8 cellular contexts compared by ENCODE assay signal in genomic region chr11:8225589-8226036, GRCh38. TPM values are rescaled to one million over a fixed set of nuclear protein-coding genes. Genes with fewer than 3 reads are reported as not detected.
DNase-seq lines count a peak whose midpoint lies in the region; ATAC-seq and TF ChIP-seq lines count a peak whose summit lies in the region.

No MANE protein-coding gene starts in this region.

- H3K9me3 ChIP-seq in neural progenitor cell (ENCODE audit: low read depth) = no peaks in the 10 kb centered on the region

- H3K4me3 Mint-ChIP-seq in neural progenitor cell = no peak overlapping the region

- H3K79me2 ChIP-seq in neural progenitor cell (ENCODE audit: low read depth) = no peaks in the 10 kb centered on the region

- peak; percentile 65 for ATAC-seq in HG03342 (IDR thresholded peaks at IDR 0.05; ENCODE audit: unreplicated experiment)

- H3K36me3 ChIP-seq in neural progenitor cell = no peaks in the 10 kb centered on the region

- H3K27me3 Mint-ChIP-seq in neural progenitor cell (ENCODE audit: insufficient read depth, low read depth) = peaks cover 13% of the 10 kb centered on the region

- H3K9ac ChIP-seq in neural progenitor cell = no peak overlapping the region

- no peaks in the 10 kb centered on the region for H3K9me3 Mint-ChIP-seq in neural progenitor cell

- no peak overlapping the region for H2AFZ ChIP-seq in neural progenitor cell (replicated peaks)

- H3K27ac Mint-ChIP-seq in neural progenitor cell = peak overlapping the region; percentile 57

- H3K4me1 Mint-ChIP-seq in neural progenitor cell = peaks cover 22% of the 10 kb centered on the region

- H3K4me3 ChIP-seq in fibroblast of mammary gland (ENCODE audit: control insufficient read depth, low read depth, low read length) (no peak overlapping the region), neural progenitor cell (no peak overlapping the region)

- H3K36me3 Mint-ChIP-seq in neural progenitor cell = no peaks in the 10 kb centered on the region

- peaks cover 14% of the 10 kb centered on the region for H3K4me1 ChIP-seq in neural progenitor cell

- H3F3A ChIP-seq in neural progenitor cell (ENCODE audit: low read depth) = peaks cover 26% of the 10 kb centered on the region

- H3K27ac ChIP-seq in neural progenitor cell = no peak overlapping the region

- H3K27me3 ChIP-seq in neural progenitor cell = no peaks in the 10 kb centered on the region

- H3K4me2 ChIP-seq in neural progenitor cell = no peak overlapping the region

- TF ChIP-seq CTCF in fibroblast of mammary gland (conservative IDR thresholded peaks at IDR 0.05; ENCODE audit: control insufficient read depth, insufficient read depth, low read depth, low read length) = peak; percentile 84
- TF ChIP-seq CTCF in neural progenitor cell (IDR thresholded peaks at IDR 0.05) = peak; percentile 94

- no peaks in the 10 kb centered on the region for H4K20me1 ChIP-seq in neural progenitor cell (ENCODE audit: low read depth)

- peak; percentile 87 for DNase-seq in DMS 273 (lab: John Stamatoyannopoulos, UW; ENCODE audit: unreplicated experiment)
- no peak for DNase-seq in DMS 273 treated with DMSO at 0.1 percent for 48 hours (lab: John Stamatoyannopoulos, UW)
- peak; percentile 28 for DNase-seq in NOMO-1 treated with DMSO at 0.1 percent for 48 hours (lab: John Stamatoyannopoulos, UW; ENCODE audit: unreplicated experiment)
- DNase-seq in activated T-cell treated with anti-CD3 and anti-CD28 coated beads for 48 hours (ENCODE audit: low read depth) = peak; percentile 47
- peak; percentile 61 for DNase-seq in fibroblast of mammary gland (ENCODE audit: low read depth)
- DNase-seq in neural progenitor cell (ENCODE audit: low spot score) = peak; percentile 90
- peak; percentile 91 for DNase-seq in superior temporal gyrus (ENCODE audit: extremely low spot score)

RNA-seq across cellular contexts. Expression of gene LMO1, which starts 38.1 kb away (rescaled TPM):
- total RNA-seq in neural progenitor cell (ENCODE audit: low replicate concordance) = 2.9 and 6.2 TPM in 2 replicates

RNA-seq across cellular contexts. Expression of gene RIC3, which starts 56.8 kb away (rescaled TPM):
- 29.5 and 33.7 TPM in 2 replicates for total RNA-seq in neural progenitor cell (ENCODE audit: low replicate concordance)
